ENCODE assay signal across 23 cellular contexts in the genomic region with DNA sequence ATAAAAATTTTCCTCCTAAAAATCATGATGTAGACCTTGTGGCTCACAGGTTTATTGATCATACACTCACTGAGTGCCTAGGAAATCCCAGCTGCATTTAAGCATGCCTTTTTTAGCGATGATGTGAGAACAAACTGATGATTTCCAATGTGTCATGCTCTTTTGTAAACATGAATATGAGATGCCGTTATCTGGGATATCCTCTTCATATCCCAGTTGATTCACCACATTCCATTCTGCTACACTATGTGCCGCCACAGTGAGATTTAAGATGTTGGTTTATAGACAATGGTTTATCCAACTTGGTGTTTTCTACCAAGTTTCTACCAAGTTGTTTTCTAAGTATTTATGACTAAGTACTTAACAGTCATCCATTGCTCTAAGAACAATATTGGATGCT. TPM values are rescaled to one million over a fixed set of nuclear protein-coding genes. Genes with fewer than 3 reads are reported as not detected.
A peak's percentile ranks its signal among the peaks of the same experiment; 100 is the strongest.
DNase-seq lines count a peak whose midpoint lies in the region; ATAC-seq and TF ChIP-seq lines count a peak whose summit lies in the region.
"Had no signal": no experiment of that assay in that cellular context is flagged by ENCODE, and none has a peak within 500 bp of the region (broad histone marks: within the 10 kb centered on the region; RNA-seq: fewer than 3 reads in every experiment).

No MANE protein-coding gene starts in this region.

- H3K4me3 Mint-ChIP-seq in activated CD4-positive, alpha-beta memory T cell treated with anti-CD3 and anti-CD28 coated beads for 36 hours, result no peak overlapping the region
- H3K4me3 Mint-ChIP-seq: activated naive CD4-positive, alpha-beta T cell treated with anti-CD3 and anti-CD28 coated beads, Interleukin-2, amount 50 U/mL, for 24 hours; activated T-cell treated with anti-CD3 and anti-CD28 coated beads, Interleukin-2, amount 50 U/mL, for 72 hours; T-helper 2 cell treated with Interferon-gamma antibody and Interleukin-4, amounts not matched to agents 5 μg/mL and 100 μg/mL, for 36 hours had no signal

- H3K4me3 ChIP-seq in PC-3 (ENCODE audit: low read length) (no peak overlapping the region), choroid plexus epithelial cell (ENCODE audit: low read depth, low read length) (no peak overlapping the region), mesenchymal stem cell (ENCODE audit: insufficient read depth in 1 of 2, low read depth in 1 of 2, low read length in 2 of 2) (no peak overlapping the region)
- H3K4me3 ChIP-seq: body of pancreas, left ventricle myocardium inferior, mucosa of descending colon, SK-N-MC, thoracic aorta had no signal

- H3K27me3 ChIP-seq in PC-3 (ENCODE audit: low read length) (peaks cover 50% of the 10 kb centered on the region), mesenchymal stem cell (ENCODE audit: control insufficient read depth in 1 of 2, insufficient read depth in 1 of 2, low read length in 2 of 2) (no peaks in the 10 kb centered on the region)
- H3K27me3 ChIP-seq: body of pancreas, neutrophil had no signal

- H3K36me3 Mint-ChIP-seq in activated CD4-positive, alpha-beta memory T cell treated with anti-CD3 and anti-CD28 coated beads for 36 hours, result no peaks in the 10 kb centered on the region

- no peaks in the 10 kb centered on the region for H3K9me2 ChIP-seq in PC-3 (replicated peaks; ENCODE audit: low read length)

- ATAC-seq in PC-3 (peak; percentile 78), GM19467 (IDR thresholded peaks at IDR 0.05; ENCODE audit: unreplicated experiment) (no peak), HG02571 (IDR thresholded peaks at IDR 0.05; ENCODE audit: unreplicated experiment) (no peak)
- ATAC-seq: activated T-cell treated with anti-CD3 and anti-CD28 coated beads, Interleukin-2, amount 50 U/mL, for 72 hours; body of pancreas; mucosa of descending colon had no signal

- no peak overlapping the region for H3K27ac ChIP-seq in PC-3 (ENCODE audit: low read length)
- no peak overlapping the region for H3K27ac ChIP-seq in mesenchymal stem cell (ENCODE audit: low read length, poor library complexity, severe bottlenecking)
- H3K27ac ChIP-seq: body of pancreas, left ventricle myocardium inferior, neutrophil, thoracic aorta had no signal

- no peaks in the 10 kb centered on the region for H4K20me1 ChIP-seq in PC-3 (ENCODE audit: low read length)

- no peak overlapping the region for H2BK12ac ChIP-seq in mesenchymal stem cell (ENCODE audit: low read length in 2 of 2)

- 0 out of 2 replicates have a peak overlapping the region, but pooled peaks have one; percentile 23 for H3K4me2 ChIP-seq in PC-3 (ENCODE audit: low read length)
- no peak overlapping the region for H3K4me2 ChIP-seq in mesenchymal stem cell (ENCODE audit: low read length, poor library complexity, severe bottlenecking)

- H3K4me1 ChIP-seq in PC-3 (ENCODE audit: insufficient read depth, low read length) (peaks cover 16% of the 10 kb centered on the region), mesenchymal stem cell (ENCODE audit: control insufficient read depth, insufficient read depth, low read depth, low read length) (peaks cover 3% of the 10 kb centered on the region)
- H3K4me1 ChIP-seq: body of pancreas, left ventricle myocardium inferior had no signal

- no peak overlapping the region for H2BK120ac ChIP-seq in mesenchymal stem cell (ENCODE audit: low read depth, low read length)

- H3K4me1 Mint-ChIP-seq in activated CD4-positive, alpha-beta memory T cell treated with anti-CD3 and anti-CD28 coated beads for 36 hours (ENCODE audit: low read depth), result no peaks in the 10 kb centered on the region
- H3K4me1 Mint-ChIP-seq: activated naive CD4-positive, alpha-beta T cell treated with anti-CD3 and anti-CD28 coated beads, Interleukin-2, amount 50 U/mL, for 24 hours had no signal

- no peak overlapping the region for H2BK15ac ChIP-seq in mesenchymal stem cell (ENCODE audit: low read depth, poor library complexity, severe bottlenecking)

- peak; percentile 80 for DNase-seq in EL
- DNase-seq in PC-3, result peak; percentile 76
- DNase-seq in choroid plexus epithelial cell (ENCODE audit: low read depth), result peak; percentile 30
- peak; percentile 91 for DNase-seq in mesenchymal stem cell
- no peak for DNase-seq in activated CD4-positive, alpha-beta memory T cell treated with anti-CD3 and anti-CD28 coated beads for 36 hours
- no peak for DNase-seq in GM10266 (ENCODE audit: extremely low spot score)
- DNase-seq: activated T-cell treated with anti-CD3 and anti-CD28 coated beads, Interleukin-2, amount 50 U/mL, for 72 hours; body of pancreas; cortex of kidney; DMS 273 treated with DMSO at 0.1 percent for 48 hours; left ventricle myocardium inferior; mucosa of descending colon; NCI-H1105; NCI-H2081 treated with DMSO at 0.1 percent for 48 hours; NCI-H510A treated with DMSO at 0.1 percent for 48 hours had no signal

- no CpG with 5 or more reads among the region's 3 CpGs for WGBS in mesenchymal stem cell

- no peak overlapping the region for H3K23ac ChIP-seq in mesenchymal stem cell (ENCODE audit: low read length in 2 of 2)

- H2BK5ac ChIP-seq in mesenchymal stem cell (ENCODE audit: low read depth, low read length, poor library complexity, severe bottlenecking), result no peak overlapping the region

- H4K8ac ChIP-seq in mesenchymal stem cell (ENCODE audit: low read length), result no peak overlapping the region

- H3K9ac ChIP-seq in PC-3 (ENCODE audit: low read length) (no peak overlapping the region), mesenchymal stem cell (ENCODE audit: low read length) (no peak overlapping the region)

- no peak overlapping the region for H3K14ac ChIP-seq in mesenchymal stem cell (ENCODE audit: low read length in 2 of 2)

- TF ChIP-seq CTCF in PC-3 (conservative IDR thresholded peaks at IDR 0.05; ENCODE audit: low read depth, low read length) (no peak), choroid plexus epithelial cell (conservative IDR thresholded peaks at IDR 0.05; ENCODE audit: low read depth, low read length) (no peak), GM10266 (IDR thresholded peaks at IDR 0.05; ENCODE audit: control insufficient read depth, insufficient read depth, low read depth, missing control alignments) (no peak)

- H3K9me3 ChIP-seq in PC-3 (ENCODE audit: low read length) (no peaks in the 10 kb centered on the region), mesenchymal stem cell (ENCODE audit: control insufficient read depth, low read length) (no peaks in the 10 kb centered on the region)
- H3K9me3 ChIP-seq: body of pancreas, mucosa of descending colon, neutrophil, thoracic aorta had no signal

- no peak overlapping the region for H3K4ac ChIP-seq in mesenchymal stem cell (ENCODE audit: low read depth in 1 of 2, low read length in 2 of 2)

- BruUV-seq in PC-3 (replicated peaks; lab: Mats Ljungman, UMichigan), result no TSS peak

- H3F3A ChIP-seq in PC-3 (ENCODE audit: low read length, unreplicated experiment), result no peaks in the 10 kb centered on the region

- H3K79me1 ChIP-seq in mesenchymal stem cell (replicated peaks; ENCODE audit: low read length, poor library complexity, severe bottlenecking), result no peaks in the 10 kb centered on the region

- H2AK5ac ChIP-seq in mesenchymal stem cell (ENCODE audit: low read length, severe bottlenecking), result no peak overlapping the region

- H2AFZ ChIP-seq in PC-3 (ENCODE audit: low read length), result no peak overlapping the region
- no peak overlapping the region for H2AFZ ChIP-seq in mesenchymal stem cell (ENCODE audit: low read depth, low read length)

- H3K9me3 Mint-ChIP-seq in activated CD4-positive, alpha-beta memory T cell treated with anti-CD3 and anti-CD28 coated beads for 36 hours, result no peaks in the 10 kb centered on the region
- H3K9me3 Mint-ChIP-seq: activated naive CD4-positive, alpha-beta T cell treated with anti-CD3 and anti-CD28 coated beads, Interleukin-2, amount 50 U/mL, for 24 hours; T-helper 2 cell treated with Interferon-gamma antibody and Interleukin-4, amounts not matched to agents 5 μg/mL and 100 μg/mL, for 36 hours had no signal

- no peak overlapping the region for H3K18ac ChIP-seq in mesenchymal stem cell (ENCODE audit: low read depth in 1 of 2, low read length in 2 of 2)

- peaks cover 13% of the 10 kb centered on the region for H3K27me3 Mint-ChIP-seq in activated CD4-positive, alpha-beta memory T cell treated with anti-CD3 and anti-CD28 coated beads for 36 hours

- intact Hi-C loops in PC-3 (cut with micrococcal nuclease), result no loop called here
- intact Hi-C loops in activated CD4-positive, alpha-beta memory T cell treated with anti-CD3 and anti-CD28 coated beads for 36 hours (cut with micrococcal nuclease), result no loop called here

- H3K36me3 ChIP-seq in PC-3 (ENCODE audit: low read depth, low read length) (no peaks in the 10 kb centered on the region), mesenchymal stem cell (ENCODE audit: control insufficient read depth in 1 of 2, insufficient read depth in 2 of 2, low read depth in 1 of 2, low read length in 2 of 2) (no peaks in the 10 kb centered on the region)
- H3K36me3 ChIP-seq: left ventricle myocardium inferior, neutrophil, thoracic aorta had no signal

- no peak overlapping the region for H4K91ac ChIP-seq in mesenchymal stem cell (ENCODE audit: low read length)

- no peak overlapping the region for H3K27ac Mint-ChIP-seq in activated CD4-positive, alpha-beta memory T cell treated with anti-CD3 and anti-CD28 coated beads for 36 hours
- H3K27ac Mint-ChIP-seq: activated naive CD4-positive, alpha-beta T cell treated with anti-CD3 and anti-CD28 coated beads, Interleukin-2, amount 50 U/mL, for 24 hours; activated T-cell treated with anti-CD3 and anti-CD28 coated beads, Interleukin-2, amount 50 U/mL, for 72 hours; T-helper 2 cell treated with Interferon-gamma antibody and Interleukin-4, amounts not matched to agents 5 μg/mL and 100 μg/mL, for 36 hours had no signal

- CTCF ChIA-PET in PC-3 (lab: Charles Lee), result no interaction called here
- CTCF ChIA-PET in activated CD4-positive, alpha-beta memory T cell treated with anti-CD3 and anti-CD28 coated beads for 36 hours (lab: Charles Lee), result no interaction called here

- H3K79me2 ChIP-seq in PC-3 (ENCODE audit: low read length), result no peaks in the 10 kb centered on the region

- POLR2A ChIA-PET in PC-3 (lab: Charles Lee; ENCODE audit: unreplicated experiment), result no interaction called here
- POLR2A ChIA-PET in activated CD4-positive, alpha-beta memory T cell treated with anti-CD3 and anti-CD28 coated beads for 36 hours (lab: Charles Lee), result no interaction called here

RNA-seq across cellular contexts. Expression of a gene that starts 5.2 kb away (rescaled TPM):
- total RNA-seq in PC-3 (2014; rRNA removed), result not detected in 2 replicates
- polyA plus RNA-seq in mesenchymal stem cell (2013, experiment 1 of 2), result not detected
- not detected for polyA plus RNA-seq in mesenchymal stem cell (2013, experiment 2 of 2)
- under 1 TPM; 0.07 TPM for total RNA-seq in activated CD4-positive, alpha-beta memory T cell treated with anti-CD3 and anti-CD28 coated beads for 36 hours
- total RNA-seq: activated T-cell treated with anti-CD3 and anti-CD28 coated beads, Interleukin-2, amount 50 U/mL, for 72 hours; body of pancreas; left ventricle myocardium inferior; mucosa of descending colon; thoracic aorta had no signal
- polyA plus RNA-seq: AG04450 had no signal

RNA-seq across cellular contexts. Expression of a gene that starts 14.7 kb away (rescaled TPM):
- not detected in 2 replicates for total RNA-seq in PC-3 (2014; rRNA removed)
- polyA plus RNA-seq in mesenchymal stem cell (2013, experiment 1 of 2), result not detected
- polyA plus RNA-seq in mesenchymal stem cell (2013, experiment 2 of 2), result not detected
- not detected for total RNA-seq in activated CD4-positive, alpha-beta memory T cell treated with anti-CD3 and anti-CD28 coated beads for 36 hours
- total RNA-seq: activated T-cell treated with anti-CD3 and anti-CD28 coated beads, Interleukin-2, amount 50 U/mL, for 72 hours; body of pancreas; left ventricle myocardium inferior; mucosa of descending colon; thoracic aorta had no signal
- polyA plus RNA-seq: AG04450 had no signal

RNA-seq across cellular contexts. Expression of a gene that starts 33.6 kb away (rescaled TPM):
- not detected in 2 replicates for total RNA-seq in PC-3 (2014; rRNA removed)
- not detected for polyA plus RNA-seq in mesenchymal stem cell (2013, experiment 1 of 2)
- polyA plus RNA-seq in mesenchymal stem cell (2013, experiment 2 of 2), result not detected
- total RNA-seq in activated CD4-positive, alpha-beta memory T cell treated with anti-CD3 and anti-CD28 coated beads for 36 hours, result not detected
- total RNA-seq: activated T-cell treated with anti-CD3 and anti-CD28 coated beads, Interleukin-2, amount 50 U/mL, for 72 hours; body of pancreas; left ventricle myocardium inferior; mucosa of descending colon; thoracic aorta had no signal
- polyA plus RNA-seq: AG04450 had no signal

Comparison
In these comparisons a context has a peak if more than half of its experiments do, and no peak if none do; other contexts are left out.
1. DNase-seq: peak in EL (single experiment), PC-3 (single experiment), choroid plexus epithelial cell (single experiment) and mesenchymal stem cell (single experiment); none in activated CD4-positive, alpha-beta memory T cell treated with anti-CD3 and anti-CD28 coated beads for 36 hours (single experiment) and GM10266 (single experiment).